ENCODE assay signal across 13 cellular contexts in the genomic region with DNA sequence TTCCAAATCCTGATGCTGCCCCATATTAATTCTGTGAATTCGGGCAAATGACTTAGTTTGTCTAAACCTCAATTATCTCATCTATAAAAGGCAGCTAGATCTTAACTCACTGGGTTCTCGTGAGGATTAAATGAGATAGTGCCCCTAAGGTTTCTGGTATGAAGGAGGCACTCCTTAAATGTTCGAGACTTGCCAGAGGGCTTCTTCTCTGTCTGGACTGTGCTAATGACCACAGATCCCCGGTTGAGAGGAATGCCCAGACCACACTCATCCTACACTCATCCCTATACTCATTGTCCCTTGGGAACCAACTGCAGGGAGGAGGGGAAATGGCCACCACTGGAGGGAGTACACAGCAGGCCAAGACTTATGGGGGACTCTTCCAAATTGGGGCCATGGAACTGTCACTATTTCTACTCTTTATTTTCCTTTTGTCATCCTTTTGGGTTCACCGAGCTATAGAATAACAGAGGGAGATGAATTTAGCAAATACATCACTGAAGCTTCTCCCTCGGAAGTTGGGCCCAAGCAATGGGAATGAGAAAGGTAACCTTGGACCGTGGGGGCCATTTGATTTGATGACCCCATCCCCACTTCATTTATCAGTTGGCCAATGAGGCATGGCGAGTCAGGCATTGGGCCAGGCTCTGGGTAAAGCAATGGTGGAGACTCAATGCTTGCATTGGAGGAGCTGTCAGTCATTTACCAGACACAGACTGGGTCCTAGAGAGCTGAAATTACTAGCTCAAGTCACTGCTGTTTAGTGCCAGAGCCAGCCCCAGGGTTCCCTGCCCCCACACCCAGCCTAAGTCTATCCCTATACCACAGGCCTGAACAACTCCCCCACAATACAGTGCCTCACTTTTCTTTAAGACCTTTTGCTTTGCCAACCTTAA. TPM values are rescaled to one million over a fixed set of nuclear protein-coding genes. Genes with fewer than 3 reads are reported as not detected.
A peak's percentile ranks its signal among the peaks of the same experiment; 100 is the strongest.
DNase-seq lines count a peak whose midpoint lies in the region; ATAC-seq and TF ChIP-seq lines count a peak whose summit lies in the region.
"Had no signal": no experiment of that assay in that cellular context is flagged by ENCODE, and none has a peak within 500 bp of the region (broad histone marks: within the 10 kb centered on the region; RNA-seq: fewer than 3 reads in every experiment).

No MANE protein-coding gene starts in this region.

- no peak overlapping the region for H3K27ac ChIP-seq in SJSA1
- H3K27ac ChIP-seq in fibroblast of lung (ENCODE audit: insufficient read depth, low read length): peak overlapping the region; percentile 9

- H3K36me3 ChIP-seq in SJSA1 (peaks cover 47% of the 10 kb centered on the region), fibroblast of lung (ENCODE audit: control insufficient read depth, insufficient read depth, low read length) (peaks cover 16% of the 10 kb centered on the region)

- no peak overlapping the region for H3K4me2 ChIP-seq in fibroblast of lung (ENCODE audit: extremely low read depth, insufficient read depth, low read length)

- H4K20me1 ChIP-seq in fibroblast of lung (ENCODE audit: control insufficient read depth, extremely low read depth, insufficient read depth, low read length): no peaks in the 10 kb centered on the region

- no peak for TF ChIP-seq CTCF in GM12865 (IDR thresholded peaks at IDR 0.05; ENCODE audit: insufficient read depth, low read depth, low read length, missing control alignments)
- TF ChIP-seq CTCF in fibroblast of lung (conservative IDR thresholded peaks at IDR 0.05 in 1 of 2, IDR thresholded peaks at IDR 0.05 in 1 of 2; ENCODE audit: low read depth in 1 of 2, low read length in 2 of 2): no peak

- peaks cover 45% of the 10 kb centered on the region for H3K79me2 ChIP-seq in fibroblast of lung (ENCODE audit: control insufficient read depth, insufficient read depth, low read length)

- no peaks in the 10 kb centered on the region for H3K27me3 ChIP-seq in SJSA1 (replicated peaks)
- no peaks in the 10 kb centered on the region for H3K27me3 ChIP-seq in fibroblast of lung (ENCODE audit: control insufficient read depth, insufficient read depth, low read length)

- ATAC-seq in HG02678 (IDR thresholded peaks at IDR 0.05; ENCODE audit: unreplicated experiment): no peak
- ATAC-seq: mucosa of descending colon had no signal

- H3K9ac ChIP-seq in fibroblast of lung (ENCODE audit: insufficient read depth, low read length): no peak overlapping the region

- DNase-seq in AG20443 (ENCODE audit: low spot score) (peak; percentile 65), GM12865 (ENCODE audit: low read depth) (peak; percentile 40), SJSA1 (ENCODE audit: low read depth in 1 of 2, low spot score in 2 of 2) (peak; percentile 46 to 60), fibroblast of lung (ENCODE audit: low read depth in 2 of 2) (no peak), NCI-H1417 treated with DMSO at 0.1 percent for 48 hours (lab: John Stamatoyannopoulos, UW) (no peak), NCI-H82 (lab: John Stamatoyannopoulos, UW) (no peak), NCI-H187 (lab: John Stamatoyannopoulos, UW) (no peak)
- DNase-seq: activated CD4-positive, alpha-beta T cell treated with anti-CD3 and anti-CD28 coated beads for 1 hour; activated naive CD4-positive, alpha-beta T cell treated with Interleukin-2 at 50 U/mL for 16 hours; mucosa of descending colon; posterior cingulate gyrus; stimulated activated CD4-positive, alpha-beta T cell treated with anti-CD3 and anti-CD28 coated beads, Interleukin-1b, Interleukin-23, amount 100 ng/mL, for 48 hours had no signal

- H3K4me1 ChIP-seq in SJSA1 (replicated peaks) (peaks cover 46% of the 10 kb centered on the region), fibroblast of lung (ENCODE audit: control insufficient read depth, extremely low read depth, insufficient read depth, low read length) (peaks cover 6% of the 10 kb centered on the region)

- peak overlapping the region; percentile 20 for H3K4me3 ChIP-seq in GM12865 (ENCODE audit: low read depth, low read length)
- no peak overlapping the region for H3K4me3 ChIP-seq in SJSA1
- no peak overlapping the region for H3K4me3 ChIP-seq in fibroblast of lung (replicated peaks in 1 of 4; ENCODE audit: control extremely low read depth in 1 of 4, insufficient read depth in 1 of 4, low read depth in 3 of 4, low read length in 4 of 4)
- H3K4me3 ChIP-seq: mucosa of descending colon had no signal

- H3K9me3 ChIP-seq in SJSA1 (replicated peaks): no peaks in the 10 kb centered on the region
- H3K9me3 ChIP-seq in fibroblast of lung (ENCODE audit: control insufficient read depth, insufficient read depth, low read depth, low read length): no peaks in the 10 kb centered on the region
- H3K9me3 ChIP-seq: mucosa of descending colon had no signal

- no peak overlapping the region for H2AFZ ChIP-seq in fibroblast of lung (ENCODE audit: low read length)

RNA-seq across cellular contexts. Expression of a gene that starts 5.1 kb away (rescaled TPM):
- total RNA-seq in SJSA1 (2014; rRNA removed; shearing (Covaris generic)): 10.1 and 14.9 TPM in 2 replicates
- total RNA-seq in fibroblast of lung: 14.1 and 35.7 TPM in 2 replicates
- polyA plus RNA-seq in fibroblast of lung: 12.4 and 33.8 TPM in 2 replicates
- polyA plus RNA-seq in fibroblast of lung (2012): 9.8 and 31.1 TPM in 2 replicates
- 12.8 and 15.8 TPM in 2 replicates for polyA minus RNA-seq in fibroblast of lung (ENCODE audit: low replicate concordance)

Comparison
In these comparisons a context has a peak if more than half of its experiments do, and no peak if none do; other contexts are left out.
1. DNase-seq: peak in AG20443 (single experiment), GM12865 (single experiment) and SJSA1 (2 of 2); none in fibroblast of lung (0 of 2), NCI-H1417 treated with DMSO at 0.1 percent for 48 hours (single experiment), NCI-H82 (single experiment) and NCI-H187 (0 of 2).